ENCODE assay signal across 8 cellular contexts in the genomic region with DNA sequence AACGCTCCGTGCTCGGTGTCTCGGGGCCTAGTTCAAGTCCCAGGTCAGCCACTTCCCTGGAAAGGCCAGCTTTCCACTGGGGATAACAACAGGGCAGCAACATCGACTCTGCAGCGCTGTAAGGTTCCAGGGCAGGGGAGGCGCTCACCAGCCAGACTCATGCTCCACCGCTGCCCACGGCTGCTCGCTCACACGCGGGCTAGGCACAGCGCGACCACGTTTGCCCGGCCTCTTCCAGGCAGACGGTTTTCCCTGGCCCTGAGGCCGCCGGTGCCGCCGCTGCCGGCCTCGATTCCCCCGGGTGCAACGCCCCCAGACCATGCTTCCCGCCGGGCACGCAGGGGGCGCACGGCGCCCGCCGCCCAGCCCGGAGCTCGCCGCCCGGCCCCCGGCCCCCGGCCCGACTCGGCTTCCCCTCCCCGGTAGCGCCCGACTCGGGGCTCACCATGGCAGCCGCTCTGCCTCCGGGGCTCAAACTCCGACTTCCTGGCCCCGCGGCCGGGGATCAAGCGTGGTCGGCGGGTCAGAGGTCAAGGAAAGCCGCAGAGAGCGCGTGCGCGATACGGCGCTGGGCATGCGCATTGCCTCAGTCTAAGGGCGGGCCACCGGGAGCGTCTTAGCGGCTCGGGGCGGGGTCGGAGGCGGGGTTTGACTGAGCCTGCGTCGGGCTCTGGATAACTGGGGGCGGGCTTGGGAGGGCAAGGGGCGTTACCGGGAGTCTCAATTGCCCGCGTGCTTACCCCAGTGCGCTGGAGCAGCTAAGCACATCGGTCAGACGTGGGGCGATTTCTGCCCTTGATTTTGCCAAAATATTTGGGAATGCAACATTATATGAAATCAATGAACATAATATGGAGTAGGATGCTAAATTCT. TPM values are rescaled to one million over a fixed set of nuclear protein-coding genes. Genes with fewer than 3 reads are reported as not detected.
DNase-seq lines count a peak whose midpoint lies in the region; ATAC-seq and TF ChIP-seq lines count a peak whose summit lies in the region.

Gene PAM16, minus strand, starts transcription at position 535 of the 873 bp plus-strand sequence. Its CDS starts 87 bp downstream, at position 448.

- H3K79me2 ChIP-seq in mammary epithelial cell (ENCODE audit: insufficient read depth, low read length), result peaks cover 43% of the 10 kb centered on the region

- peak within 1 kb of the TSS; percentile 68 for H3K4me2 ChIP-seq in mammary epithelial cell (ENCODE audit: insufficient read depth, low read depth, low read length)

- peak; percentile 91 for ATAC-seq in HG03175 (IDR thresholded peaks at IDR 0.05; ENCODE audit: unreplicated experiment)

- BruUV-seq in mammary epithelial cell (replicated peaks; lab: Mats Ljungman, UMichigan), result no TSS peak

- H3K4me1 ChIP-seq in mammary epithelial cell (ENCODE audit: insufficient read depth, low read length) (peaks cover 5% of the 10 kb centered on the region), spleen (peaks cover 13 to 57% (median 33%) of the 10 kb centered on the region in 6 donors)

- dilution Hi-C loops in mammary epithelial cell (cut with HindIII; ENCODE audit: low sequenced_read_pairs), result no loop called here

- H3K36me3 ChIP-seq in mammary epithelial cell (ENCODE audit: insufficient read depth, low read length) (no peaks in the 10 kb centered on the region), spleen (peaks cover 3 to 47% (median 16%) of the 10 kb centered on the region in 6 donors)

- H3K9ac ChIP-seq in mammary epithelial cell (ENCODE audit: insufficient read depth, low read length), result peak within 1 kb of the TSS; percentile 46

- TF ChIP-seq CTCF in WI38 (IDR thresholded peaks at IDR 0.05; ENCODE audit: low read depth, low read length) (no peak), mammary epithelial cell (conservative IDR thresholded peaks at IDR 0.05 in 1 of 2, IDR thresholded peaks at IDR 0.05 in 1 of 2; ENCODE audit: extremely low read depth in 1 of 2, insufficient read depth in 1 of 2, low read depth in 1 of 2, low read length in 2 of 2) (peak in 1 of 2 donors; percentile 19), spleen (IDR thresholded peaks at IDR 0.05 in 8 of 11, conservative IDR thresholded peaks at IDR 0.05 in 3 of 11) (peak in 1 of 11 experiments; percentile 11)

- H3K27me3 ChIP-seq in mammary epithelial cell (ENCODE audit: insufficient read depth, low read length), result no peaks in the 10 kb centered on the region
- H3K27me3 ChIP-seq in spleen (replicated peaks in 1 of 7), result no peaks in the 10 kb centered on the region

- H3K27me3 Mint-ChIP-seq in immature natural killer cell (ENCODE audit: low read depth in 3 of 3), result peaks cover 6 to 11% (median 10%) of the 10 kb centered on the region in 3 donors

- TF ChIP-seq POLR2A in GM18951 (IDR thresholded peaks at IDR 0.05; ENCODE audit: extremely low read depth, insufficient read depth, insufficient read length) (peak; percentile 91), spleen (IDR thresholded peaks at IDR 0.05) (peak in 1 of 3 donors; percentile 29)

- H2AFZ ChIP-seq in mammary epithelial cell (ENCODE audit: low read depth, low read length), result peak within 1 kb of the TSS; percentile 70

- intact Hi-C loops in mammary epithelial cell (cut with micrococcal nuclease), result loop anchor here (1.0 to 10.0 kb wide), 3 partner anchors 18 to 194 kb away; partner anchors contain the start of gene GLIS2
- intact Hi-C loops in spleen (cut with DNase I; ENCODE audit: low total_unique reads), result no loop called here

- H4K20me1 ChIP-seq in mammary epithelial cell (ENCODE audit: insufficient read depth, low read length), result no peaks in the 10 kb centered on the region

- H3K27ac Mint-ChIP-seq in immature natural killer cell, result peak within 1 kb of the TSS; percentile 80 to 94 (median 89)

- peak within 1 kb of the TSS; percentile 91 to 95 (median 93) for H3K4me3 Mint-ChIP-seq in immature natural killer cell

- peaks cover 23% of the 10 kb centered on the region in 2 donors for H3K4me1 Mint-ChIP-seq in immature natural killer cell

- WGBS in mammary epithelial cell (ENCODE audit: low coverage, missing lambda C conversion rate), result 1% methylated on average over 20 of the region's 81 CpGs
- 0 to 1% (median 1%) methylated on average over 20 to 81 of the region's 81 CpGs for WGBS in spleen, 5 donors

- H3K27ac ChIP-seq in mammary epithelial cell (ENCODE audit: insufficient read depth, low read depth, low read length), result peak within 1 kb of the TSS; percentile 46
- peak within 1 kb of the TSS; percentile 82 to 95 (median 90) for H3K27ac ChIP-seq in spleen

- in situ Hi-C loops in GM18951 (cut with MboI; ENCODE audit: low sequenced_read_pairs, unreplicated experiment) (no loop called here), mammary epithelial cell (cut with MboI; ENCODE audit: low sequenced_read_pairs in 2 of 2) (no loop called here)

- H3K9me3 Mint-ChIP-seq in immature natural killer cell, result no peaks in the 10 kb centered on the region

- CTCF ChIA-PET in mammary epithelial cell (lab: Charles Lee; ENCODE audit: low non-redundant PET), result interaction anchor here (0.6 to 1.0 kb wide), 2 partner anchors 51 to 81 kb away, joined by 11 to 23 read pairs; no protein-coding TSS in a partner anchor

- H3K9me3 ChIP-seq in mammary epithelial cell (replicated peaks; ENCODE audit: insufficient read depth, low read length) (no peaks in the 10 kb centered on the region), spleen (no peaks in the 10 kb centered on the region)

- peak within 1 kb of the TSS; percentile 70 for H3K4me3 ChIP-seq in WI38 (ENCODE audit: low read depth, low read length)
- peak within 1 kb of the TSS; percentile 41 to 96 (median 72) for H3K4me3 ChIP-seq in mammary epithelial cell (replicated peaks in 1 of 3; ENCODE audit: insufficient read depth in 1 of 3, low read depth in 2 of 3, low read length in 3 of 3)
- H3K4me3 ChIP-seq in spleen, result peak within 1 kb of the TSS; percentile 87 to 99 (median 94)

- DNase-seq in AG08395 (ENCODE audit: low spot score), result peak; percentile 98
- DNase-seq in NCI-H2227 treated with DMSO at 0.1 percent for 48 hours (lab: John Stamatoyannopoulos, UW), result peak; percentile 97
- peak; percentile 86 for DNase-seq in mammary epithelial cell
- peak; percentile 98 to 99 (median 99) for DNase-seq in immature natural killer cell
- DNase-seq in spleen, result peak; percentile 99

- no peaks in the 10 kb centered on the region for H3K36me3 Mint-ChIP-seq in immature natural killer cell

RNA-seq across cellular contexts. Expression of gene PAM16, which starts in this region (rescaled TPM):
- total RNA-seq in mammary epithelial cell (10 to 100 TPM; 20.3 to 62.1 TPM), spleen (10 to 100 TPM; 26.7 to 45.9 (median 30.1) TPM)
- polyA plus RNA-seq in mammary epithelial cell (41.2 TPM), immature natural killer cell (10 to 100 TPM; 32.9 to 61.6 (median 36.3) TPM), spleen (10 to 100 TPM; 65.5 to 88.8 (median 84.8) TPM)
- polyA minus RNA-seq in mammary epithelial cell, result 3.8 TPM

Comparison
In these comparisons a context has a peak if more than half of its experiments do, and no peak if none do; other contexts are left out.
1. Peak in every context shown above with its lines: DNase-seq, ATAC-seq, H3K4me3 ChIP-seq and H3K27ac ChIP-seq.